ENCODE assay signal across 8 cellular contexts in genomic region chr6:31462026-31462963, GRCh38. TPM values are rescaled to one million over a fixed set of nuclear protein-coding genes. Genes with fewer than 3 reads are reported as not detected.
A peak's percentile ranks its signal among the peaks of the same experiment; 100 is the strongest.
DNase-seq lines count a peak whose midpoint lies in the region; ATAC-seq and TF ChIP-seq lines count a peak whose summit lies in the region.

No MANE protein-coding gene starts in this region.

- in situ Hi-C loops in GM13976 (cut with MboI; ENCODE audit: low sequenced_read_pairs, unreplicated experiment) = no loop called here

- H3K27me3 ChIP-seq in heart right ventricle (no peaks in the 10 kb centered on the region), mesendoderm (ENCODE audit: insufficient read depth, low read length, poor library complexity) (no peaks in the 10 kb centered on the region), vagina (no peaks in the 10 kb centered on the region)

- no peaks in the 10 kb centered on the region for H3K79me1 ChIP-seq in mesendoderm (ENCODE audit: low read length)

- no peak overlapping the region for H2BK120ac ChIP-seq in mesendoderm (ENCODE audit: low read depth, low read length)

- H3K23ac ChIP-seq in mesendoderm (ENCODE audit: low read length) = no peak overlapping the region

- H3K9me3 Mint-ChIP-seq in brain = peaks cover 0 to 3% (median 0%) of the 10 kb centered on the region in 5 experiments

- no peak overlapping the region for H3K18ac ChIP-seq in mesendoderm (ENCODE audit: low read length)

- H3K36me3 Mint-ChIP-seq in brain = no peaks in the 10 kb centered on the region

- DNase-seq in heart right ventricle = no peak
- no peak for DNase-seq in left ventricle myocardium superior
- no peak for DNase-seq in mesendoderm
- peak in 1 of 2 donors; percentile 80 for DNase-seq in vagina (ENCODE audit: extremely low spot score in 2 of 2)
- DNase-seq in GF-D8 (lab: John Stamatoyannopoulos, UW) = no peak
- DNase-seq in D341Med (ENCODE audit: low spot score) = no peak
- DNase-seq in GM13976 (ENCODE audit: low spot score) = no peak

- H3K9me3 ChIP-seq in heart right ventricle (no peaks in the 10 kb centered on the region), vagina (no peaks in the 10 kb centered on the region)

- H3K4me3 Mint-ChIP-seq in brain = peak overlapping the region; percentile 10 to 87 (median 75)

- TF ChIP-seq POLR2A in vagina (IDR thresholded peaks at IDR 0.05) = no peak

- no peak overlapping the region for H3K4ac ChIP-seq in mesendoderm (ENCODE audit: low read depth, low read length)

- TF ChIP-seq CTCF in heart right ventricle (IDR thresholded peaks at IDR 0.05) (no peak), brain (conservative IDR thresholded peaks at IDR 0.05) (no peak), vagina (IDR thresholded peaks at IDR 0.05) (no peak), GM13976 (IDR thresholded peaks at IDR 0.05; ENCODE audit: borderline replicate concordance, control extremely low read depth, extremely low read depth, insufficient read depth, missing control alignments) (no peak)

- peaks cover 0 to 54% (median 18%) of the 10 kb centered on the region in 9 donors for H3K4me1 ChIP-seq in heart right ventricle
- no peaks in the 10 kb centered on the region for H3K4me1 ChIP-seq in mesendoderm (ENCODE audit: control insufficient read depth, low read depth, low read length)
- H3K4me1 ChIP-seq in vagina = peaks cover 27% of the 10 kb centered on the region

- H3K4me1 Mint-ChIP-seq in brain = peaks cover 11% of the 10 kb centered on the region

- 57 to 58% methylated on average over 11 of the region's 11 CpGs for WGBS in heart right ventricle, 2 donors
- no CpG with 5 or more reads among the region's 11 CpGs for WGBS in mesendoderm (ENCODE audit: extremely low coverage, insufficient coverage, low lambda C conversion rate)

- peak overlapping the region in 1 of 5 experiments; percentile 63 for H3K27ac Mint-ChIP-seq in brain

- H2BK5ac ChIP-seq in mesendoderm (ENCODE audit: low read length) = no peak overlapping the region

- intact Hi-C loops in heart right ventricle (cut with DNase I) = no loop called here
- intact Hi-C loops in left ventricle myocardium superior (cut with micrococcal nuclease) = no loop called here
- intact Hi-C loops in vagina (cut with DNase I) = no loop called here

- peak overlapping the region; percentile 40 to 79 (median 63) for H3K4me3 ChIP-seq in heart right ventricle
- no peak overlapping the region for H3K4me3 ChIP-seq in mesendoderm (ENCODE audit: low read length)
- H3K4me3 ChIP-seq in vagina = peak overlapping the region; percentile 14 to 50

- H3K36me3 ChIP-seq in heart right ventricle (peaks cover 0 to 20% (median 0%) of the 10 kb centered on the region in 9 donors), mesendoderm (ENCODE audit: control insufficient read depth, insufficient read depth, low read length) (no peaks in the 10 kb centered on the region), vagina (no peaks in the 10 kb centered on the region)

- peaks cover 42% of the 10 kb centered on the region for H3K27me3 Mint-ChIP-seq in brain

- H3K4me2 ChIP-seq in mesendoderm (ENCODE audit: low read length) = peak overlapping the region; percentile 6

- H3K79me2 ChIP-seq in mesendoderm (ENCODE audit: control insufficient read depth, insufficient read depth, low read length) = no peaks in the 10 kb centered on the region

- no peak overlapping the region for H2BK15ac ChIP-seq in mesendoderm (replicated peaks; ENCODE audit: low read depth)

- H3K27ac ChIP-seq in heart right ventricle = peak overlapping the region; percentile 32 to 93 (median 86)
- H3K27ac ChIP-seq in mesendoderm (ENCODE audit: low read depth, low read length) = no peak overlapping the region
- peak overlapping the region; percentile 85 for H3K27ac ChIP-seq in vagina

- ATAC-seq in heart right ventricle (peak in 4 of 8 donors; percentile 27 to 49 (median 40)), left ventricle myocardium superior (no peak)

- H4K5ac ChIP-seq in mesendoderm (ENCODE audit: low read length) = no peak overlapping the region

- H3K9ac ChIP-seq in mesendoderm (ENCODE audit: low read length) = no peak overlapping the region

- peak overlapping the region; percentile 35 for H3K56ac ChIP-seq in mesendoderm (ENCODE audit: low read length)

- H4K8ac ChIP-seq in mesendoderm (ENCODE audit: low read depth, low read length) = no peak overlapping the region

- H2AK5ac ChIP-seq in mesendoderm (ENCODE audit: low read length) = no peak overlapping the region

RNA-seq across cellular contexts. Expression of gene MICB, which starts 35.6 kb away (rescaled TPM):
- total RNA-seq in heart right ventricle = 1 to 10 TPM in 6 of 10 donors, under 1 TPM in 4; 0.66 to 4.3 (median 1.6) TPM
- polyA plus RNA-seq in heart right ventricle = 1 to 10 TPM; 1.0 to 1.2 TPM
- total RNA-seq in left ventricle myocardium superior = 1.7 TPM
- polyA plus RNA-seq in brain (ENCODE audit: insufficient read depth, low read depth, low replicate concordance) = 11.5 TPM
- 6.1 TPM for polyA plus RNA-seq in mesendoderm (2013, experiment 1 of 2)
- polyA plus RNA-seq in mesendoderm (2013, experiment 2 of 2) = 6.3 TPM
- total RNA-seq in vagina = 3.2 TPM

RNA-seq across cellular contexts. Expression of gene MICA, which starts 58.9 kb away (rescaled TPM):
- total RNA-seq in heart right ventricle = 10 to 100 TPM in 2 of 10 donors, 1 to 10 TPM in 8; 3.2 to 15.0 (median 8.7) TPM
- polyA plus RNA-seq in heart right ventricle = 10 to 100 TPM; 21.2 to 36.0 TPM
- 10.3 TPM for total RNA-seq in left ventricle myocardium superior
- polyA plus RNA-seq in brain (ENCODE audit: insufficient read depth, low read depth, low replicate concordance) = 3.0 TPM
- polyA plus RNA-seq in mesendoderm (2013, experiment 1 of 2) = 9.6 TPM
- polyA plus RNA-seq in mesendoderm (2013, experiment 2 of 2) = 10.0 TPM
- total RNA-seq in vagina = 19.9 TPM
